ENCODE assay signal across 10 cellular contexts in genomic region chr5:149646564-149646963, GRCh38.
DNase-seq lines count a peak whose midpoint lies in the region; ATAC-seq, FAIRE-seq and TF ChIP-seq lines count a peak whose summit lies in the region.
"Had no signal": no experiment of that assay in that cellular context is flagged by ENCODE, and none has a peak within 500 bp of the region (broad histone marks: within the 10 kb centered on the region; RNA-seq: fewer than 3 reads in every experiment).

No MANE protein-coding gene starts in this region.

- no peak overlapping the region for H2AFZ ChIP-seq in HepG2 (ENCODE audit: low read length)

- H3K9ac ChIP-seq in HepG2 (ENCODE audit: insufficient read depth, low read depth, low read length) = no peak overlapping the region

- in situ Hi-C loops in HepG2 (cut with HindIII; ENCODE audit: extremely low pct_ligation_motif_present, low pct_unique_long_range_greater_than_20kb) = loop anchor here (25.0 kb wide), 1 partner anchor 341 kb away; no protein-coding TSS in a partner anchor

- no peak for TF ChIP-seq POLR2A in HepG2 (IDR thresholded peaks at IDR 0.05; ENCODE audit: insufficient read depth in 1 of 2, low read depth in 2 of 2, low read length in 2 of 2)
- no peak for TF ChIP-seq POLR2A in right lobe of liver (IDR thresholded peaks at IDR 0.05)
- TF ChIP-seq POLR2A in gastroesophageal sphincter (IDR thresholded peaks at IDR 0.05) = no peak

- peak; percentile 36; the same call in 1 of the 3 replicates for ATAC-seq in HepG2
- no peak for ATAC-seq in right lobe of liver
- ATAC-seq in RWPE2 (ENCODE audit: low read depth) = peak; percentile 48
- ATAC-seq in stimulated activated naive CD8-positive, alpha-beta T cell treated with anti-CD3 and anti-CD28 coated beads, Interleukin-15, Interleukin-2, amounts not matched to agents 100 U/mL and 50 U/mL, for 24 hours = peak; percentile 45
- ATAC-seq in gastroesophageal sphincter = no peak

- intact Hi-C loops in HepG2 (cut with micrococcal nuclease; ENCODE audit: unreplicated experiment) (no loop called here), right lobe of liver (cut with DNase I) (no loop called here)

- FAIRE-seq in HepG2 (lab: Jason Lieb, UNC) = no peak
- FAIRE-seq: GM19239, islet of Langerhans had no signal

- H3K79me2 ChIP-seq in HepG2 (ENCODE audit: insufficient read depth, low read length) = no peaks in the 10 kb centered on the region

- no TSS peak for BruUV-seq in HepG2 (replicated peaks; lab: Mats Ljungman, UMichigan)

- 11% methylated on average over 7 of the region's 9 CpGs for WGBS in HepG2 (ENCODE audit: low lambda C conversion rate)
- WGBS in right lobe of liver (ENCODE audit: insufficient coverage, low coverage, low lambda C conversion rate, missing lambda C conversion rate) = 60% methylated on average over 7 of the region's 9 CpGs
- 37 to 93% methylated on average over 2 to 5 of the region's 9 CpGs for WGBS in gastroesophageal sphincter (ENCODE audit: low coverage in 1 of 2), 2 donors

- no peaks in the 10 kb centered on the region for H4K20me1 ChIP-seq in HepG2 (ENCODE audit: insufficient read depth, low read length)

- no peak overlapping the region for H3K4me3 ChIP-seq in HepG2 (replicated peaks in 1 of 3; ENCODE audit: insufficient read depth in 1 of 3, low read depth in 2 of 3, low read length in 3 of 3)
- H3K4me3 ChIP-seq in right lobe of liver = no peak overlapping the region
- H3K4me3 ChIP-seq in RWPE2 (ENCODE audit: severe bottlenecking) = no peak overlapping the region
- no peak overlapping the region for H3K4me3 ChIP-seq in gastroesophageal sphincter

- no peak overlapping the region for H3K27ac ChIP-seq in HepG2 (ENCODE audit: extremely low read length, insufficient read depth, low read length)
- H3K27ac ChIP-seq in right lobe of liver = no peak overlapping the region
- no peak overlapping the region for H3K27ac ChIP-seq in RWPE2 (ENCODE audit: poor library complexity, severe bottlenecking)
- H3K27ac ChIP-seq in gastroesophageal sphincter = no peak overlapping the region

- TF ChIP-seq EP300 in HepG2 (IDR thresholded peaks at IDR 0.05; ENCODE audit: low read depth in 2 of 2, low read length in 2 of 2) (no peak), HepG2 (CRISPR knock-in tag; IDR thresholded peaks at IDR 0.05; ENCODE audit: borderline replicate concordance) (no peak), gastroesophageal sphincter (IDR thresholded peaks at IDR 0.05) (no peak)

- H3K9me3 ChIP-seq in HepG2 (ENCODE audit: low read length) = no peaks in the 10 kb centered on the region
- no peaks in the 10 kb centered on the region for H3K9me3 ChIP-seq in right lobe of liver
- no peaks in the 10 kb centered on the region for H3K9me3 ChIP-seq in RWPE2 (ENCODE audit: severe bottlenecking)
- H3K9me3 ChIP-seq in gastroesophageal sphincter = no peaks in the 10 kb centered on the region

- H3K27me3 ChIP-seq in HepG2 (ENCODE audit: control insufficient read depth in 1 of 2, insufficient read depth in 2 of 2, low read length in 2 of 2) (peaks cover 0 to 23% of the 10 kb centered on the region in 2 experiments; a peak in 2 of 5 replicates), right lobe of liver (no peaks in the 10 kb centered on the region), RWPE2 (ENCODE audit: insufficient read depth, poor library complexity, severe bottlenecking) (no peaks in the 10 kb centered on the region), gastroesophageal sphincter (no peaks in the 10 kb centered on the region)

- no peak overlapping the region for H3K4me2 ChIP-seq in HepG2 (ENCODE audit: low read depth, low read length)

- CTCF ChIA-PET in HepG2 (lab: Yijun Ruan, JAX; ENCODE audit: low intra/inter-chr PET ratio, low total read pairs) = no interaction called here

- peaks cover 11% of the 10 kb centered on the region for H3K4me1 ChIP-seq in HepG2 (ENCODE audit: insufficient read depth, low read length)
- H3K4me1 ChIP-seq in right lobe of liver = no peaks in the 10 kb centered on the region
- no peaks in the 10 kb centered on the region for H3K4me1 ChIP-seq in RWPE2 (ENCODE audit: insufficient read depth, poor library complexity, severe bottlenecking)
- no peaks in the 10 kb centered on the region for H3K4me1 ChIP-seq in gastroesophageal sphincter

- no peak for DNase-seq in HepG2 (ENCODE audit: low spot score)
- no peak for DNase-seq in right lobe of liver
- no peak for DNase-seq in RWPE2 (ENCODE audit: low spot score)
- DNase-seq in effector CD8-positive, alpha-beta T cell (lab: John Stamatoyannopoulos, UW) = peak; percentile 18
- peak; percentile 53 for DNase-seq in stimulated activated naive CD8-positive, alpha-beta T cell treated with anti-CD3 and anti-CD28 coated beads, Interleukin-15, Interleukin-2, amounts not matched to agents 100 U/mL and 50 U/mL, for 24 hours
- DNase-seq in anterior cingulate cortex (lab: John Stamatoyannopoulos, UW) = no peak
- no peak for DNase-seq in ecto neural progenitor cell (ENCODE audit: low spot score)

- TF ChIP-seq CTCF in HepG2 (CRISPR knock-in tag; IDR thresholded peaks at IDR 0.05) (no peak), right lobe of liver (IDR thresholded peaks at IDR 0.05) (no peak), RWPE2 (IDR thresholded peaks at IDR 0.05; ENCODE audit: poor library complexity, severe bottlenecking) (no peak), gastroesophageal sphincter (IDR thresholded peaks at IDR 0.05) (no peak)

- POLR2A ChIA-PET in HepG2 (lab: Yijun Ruan, JAX) = no interaction called here

- no peaks in the 10 kb centered on the region for H3K36me3 ChIP-seq in HepG2 (replicated peaks in 1 of 2; ENCODE audit: control insufficient read depth in 1 of 2, insufficient read depth in 2 of 2, low read length in 2 of 2)
- no peaks in the 10 kb centered on the region for H3K36me3 ChIP-seq in right lobe of liver
- H3K36me3 ChIP-seq in RWPE2 (ENCODE audit: low read depth) = no peaks in the 10 kb centered on the region
- H3K36me3 ChIP-seq in gastroesophageal sphincter = no peaks in the 10 kb centered on the region

- no peak for TF ChIP-seq RAD21 in HepG2 (CRISPR knock-in tag; IDR thresholded peaks at IDR 0.05)

TF ChIP-seq in HepG2, 621 proteins besides CTCF, POLR2A, EP300 and RAD21 (continues in another document):
- TF ChIP-seq POLR2G (IDR thresholded peaks at IDR 0.05; ENCODE audit: low read depth, low read length) = no peak
- no peak for TF ChIP-seq YEATS4 (CRISPR knock-in tag; IDR thresholded peaks at IDR 0.05; ENCODE audit: borderline replicate concordance)
- no peak for TF ChIP-seq FOXA1 (IDR thresholded peaks at IDR 0.05)
- no peak for TF ChIP-seq FOXA1 (CRISPR knock-in tag; IDR thresholded peaks at IDR 0.05)
- TF ChIP-seq IRF9 (CRISPR knock-in tag; IDR thresholded peaks at IDR 0.05; ENCODE audit: borderline replicate concordance) = no peak
- no peak for TF ChIP-seq ZNF10 (CRISPR knock-in tag; IDR thresholded peaks at IDR 0.05; ENCODE audit: borderline replicate concordance, low read depth)
- no peak for TF ChIP-seq BORCS8-MEF2B (CRISPR knock-in tag; IDR thresholded peaks at IDR 0.05)
- no peak for TF ChIP-seq SRSF1 (optimal IDR thresholded peaks at IDR 0.05; ENCODE audit: low read depth, low read length)
- TF ChIP-seq RERE (CRISPR knock-in tag; IDR thresholded peaks at IDR 0.05; ENCODE audit: low read depth) = no peak
- no peak for TF ChIP-seq SOX6 (IDR thresholded peaks at IDR 0.05)
- no peak for TF ChIP-seq SOX6 (CRISPR knock-in tag; IDR thresholded peaks at IDR 0.05)
- TF ChIP-seq KAT8 (CRISPR knock-in tag; IDR thresholded peaks at IDR 0.05) = no peak
- TF ChIP-seq RNF2 (conservative IDR thresholded peaks at IDR 0.05; ENCODE audit: low read depth) = no peak
- no peak for TF ChIP-seq NPAS2 (CRISPR knock-in tag; IDR thresholded peaks at IDR 0.05; ENCODE audit: borderline replicate concordance)

Comparison
In these comparisons a context has a peak if more than half of its experiments do, and no peak if none do; other contexts are left out.
1. ATAC-seq: peak in HepG2 (single experiment), RWPE2 (single experiment) and stimulated activated naive CD8-positive, alpha-beta T cell treated with anti-CD3 and anti-CD28 coated beads, Interleukin-15, Interleukin-2, amounts not matched to agents 100 U/mL and 50 U/mL, for 24 hours (single experiment); none in right lobe of liver (0 of 4) and gastroesophageal sphincter (single experiment).
2. DNase-seq: peak in effector CD8-positive, alpha-beta T cell (single experiment) and stimulated activated naive CD8-positive, alpha-beta T cell treated with anti-CD3 and anti-CD28 coated beads, Interleukin-15, Interleukin-2, amounts not matched to agents 100 U/mL and 50 U/mL, for 24 hours (single experiment); none in HepG2 (single experiment), right lobe of liver (0 of 3), RWPE2 (single experiment), anterior cingulate cortex (0 of 58) and ecto neural progenitor cell (single experiment).